Comparison of ENCODE assay signal across 9 cellular contexts in the genomic region with DNA sequence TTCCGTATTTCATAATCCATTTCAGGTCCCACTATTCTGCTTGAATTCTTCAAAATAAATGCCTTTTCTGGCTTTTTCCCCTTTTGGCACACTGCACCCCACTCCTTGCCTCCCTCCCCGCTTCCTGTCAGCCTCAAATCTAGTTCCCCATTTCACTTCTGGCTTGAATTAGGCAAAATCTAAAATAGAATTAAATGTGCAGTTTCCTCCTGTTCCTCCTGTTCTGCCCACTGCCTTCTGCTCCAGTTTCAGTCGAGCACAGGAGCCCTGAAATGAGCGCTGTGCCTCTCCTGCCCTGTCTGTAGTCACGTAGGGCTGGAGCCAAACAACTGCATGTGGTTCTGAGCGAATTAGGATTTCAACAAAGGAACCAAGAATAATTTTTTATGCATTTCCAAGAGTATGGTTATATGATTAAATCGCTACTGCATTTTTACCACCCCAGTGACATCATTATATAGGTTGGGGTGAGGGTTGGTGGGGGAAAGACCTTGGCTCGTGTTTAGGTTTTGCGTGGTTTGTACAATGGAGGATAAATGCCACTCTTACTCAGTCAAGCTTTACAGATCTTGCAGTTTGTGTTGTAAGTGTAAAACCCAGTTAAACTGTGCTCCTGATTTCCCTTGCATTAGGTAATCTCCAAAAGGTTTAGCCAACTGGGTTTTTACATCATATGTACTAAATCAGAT.
DNase-seq lines count a peak whose midpoint lies in the region; ATAC-seq, FAIRE-seq and TF ChIP-seq lines count a peak whose summit lies in the region.
"Had no signal": no experiment of that assay in that cellular context is flagged by ENCODE, and none has a peak within 500 bp of the region (broad histone marks: within the 10 kb centered on the region; RNA-seq: fewer than 3 reads in every experiment).

No MANE protein-coding gene starts in this region.

- peak; percentile 82 to 83 for DNase-seq in NOMO-1 (lab: John Stamatoyannopoulos, UW; ENCODE audit: unreplicated experiment in 2 of 2)
- peak; percentile 31 for DNase-seq in GM12878 (ENCODE audit: low read depth, low spot score)
- DNase-seq in naive thymus-derived CD8-positive, alpha-beta T cell, result peak in 1 of 10 donors; percentile 12
- DNase-seq in DMS53 (lab: John Stamatoyannopoulos, UW), result no peak
- DNase-seq in HUDEP-2 (lab: John Stamatoyannopoulos, UW; ENCODE audit: unreplicated experiment in 76 of 76), result no peak
- no peak for DNase-seq in brain microvascular endothelial cell

- H3K4me1 ChIP-seq in BLaER1 treated with 17β-estradiol and CSF1 and Interleukin-3, amounts not matched to agents 10 nM and 100 nM, result peaks cover 46 to 86% (median 62%) of the 10 kb centered on the region in 10 experiments
- H3K4me1 ChIP-seq in GM12878 (ENCODE audit: control insufficient read depth, insufficient read depth, low read length), result peaks cover 29% of the 10 kb centered on the region

- H3K4me3 Mint-ChIP-seq in naive thymus-derived CD8-positive, alpha-beta T cell, result peak overlapping the region; percentile 71 to 88 (median 84)

- H3K9me3 ChIP-seq in BLaER1 treated with 17β-estradiol and CSF1 and Interleukin-3, amounts not matched to agents 10 nM and 100 nM (replicated peaks in 1 of 11), result peaks cover 11 to 17% (median 12%) of the 10 kb centered on the region in 11 experiments
- no peaks in the 10 kb centered on the region; the same call in 2 of the 3 replicates for H3K9me3 ChIP-seq in GM12878 (replicated peaks; ENCODE audit: control insufficient read depth, insufficient read depth, low read length)

- in situ Hi-C loops in GM12878 (cut with MboI) (no loop called here), brain microvascular endothelial cell (cut with HindIII; ENCODE audit: low pct_ligation_motif_present, low sequenced_read_pairs) (no loop called here)

- peak overlapping the region; percentile 30 to 61 (median 42) for H3K4me3 ChIP-seq in BLaER1 treated with 17β-estradiol and CSF1 and Interleukin-3, amounts not matched to agents 10 nM and 100 nM
- H3K4me3 ChIP-seq in GM12878, result peak overlapping the region; percentile 2; the same call in 1 of the 2 replicates
- H3K4me3 ChIP-seq in brain microvascular endothelial cell (ENCODE audit: low read depth, low read length), result no peak overlapping the region

- RAD21 ChIA-PET in GM12878 (lab: Charles Lee; ENCODE audit: unreplicated experiment), result interaction anchor here (0.8 to 1.3 kb wide), 5 partner anchors 24 to 274 kb away, joined by 3 read pairs; no protein-coding TSS in a partner anchor

- H3K79me2 ChIP-seq in GM12878 (ENCODE audit: control insufficient read depth, insufficient read depth, low read length), result no peaks in the 10 kb centered on the region

- BruUV-seq in GM12878 (replicated peaks; lab: Mats Ljungman, UMichigan), result no TSS peak

- TF ChIP-seq EP300 in GM12878 (IDR thresholded peaks at IDR 0.05; ENCODE audit: borderline replicate concordance in 1 of 2, control insufficient read depth in 1 of 2, low read depth in 2 of 2, low read length in 2 of 2), result no peak

- SMC1A ChIA-PET in GM12878 (lab: Charles Lee; ENCODE audit: uncharacterized antibody, unreplicated experiment), result interaction anchor here (0.7 to 2.8 kb wide), 4 partner anchors 12 to 274 kb away, joined by 3 to 11 read pairs (median 3); a partner anchor contains a TSS

- H3K4me1 Mint-ChIP-seq in naive thymus-derived CD8-positive, alpha-beta T cell, result peaks cover 32 to 61% (median 60%) of the 10 kb centered on the region in 4 donors

- TF ChIP-seq POLR2A in GM12878 (IDR thresholded peaks at IDR 0.05; ENCODE audit: low read depth, low read length), result no peak

- H3K27me3 Mint-ChIP-seq in naive thymus-derived CD8-positive, alpha-beta T cell, result no peaks in the 10 kb centered on the region

- H3K27me3 ChIP-seq in BLaER1 treated with 17β-estradiol and CSF1 and Interleukin-3, amounts not matched to agents 10 nM and 100 nM, result no peaks in the 10 kb centered on the region
- H3K27me3 ChIP-seq in GM12878 (replicated peaks in 1 of 2; ENCODE audit: control insufficient read depth in 2 of 2, insufficient read depth in 2 of 2, low read length in 1 of 2) (no peaks in the 10 kb centered on the region), brain microvascular endothelial cell (replicated peaks) (no peaks in the 10 kb centered on the region)

- peak; percentile 80 for ATAC-seq in GM12878
- ATAC-seq in naive thymus-derived CD8-positive, alpha-beta T cell, result peak; percentile 46 to 64
- no peak for ATAC-seq in HG03378 (IDR thresholded peaks at IDR 0.05; ENCODE audit: unreplicated experiment)

- TF ChIP-seq CTCF in GM12878 (IDR thresholded peaks at IDR 0.05 in 2 of 3, conservative IDR thresholded peaks at IDR 0.05 in 1 of 3; ENCODE audit: control insufficient read depth in 2 of 3, extremely low read depth in 1 of 3, insufficient read depth in 1 of 3, low read depth in 3 of 3, low read length in 3 of 3), result no peak
- no peak for TF ChIP-seq CTCF in brain microvascular endothelial cell (IDR thresholded peaks at IDR 0.05; ENCODE audit: low read depth, low read length, missing control alignments)

- POLR2A ChIA-PET in GM12878 (lab: Charles Lee), result interaction anchor here (0.6 to 1.3 kb wide), 2 partner anchors 82 to 273 kb away, joined by 3 to 4 read pairs; a partner anchor contains a TSS
- POLR2A ChIA-PET in naive thymus-derived CD8-positive, alpha-beta T cell (lab: Charles Lee), result interaction anchor here (0.5 to 1.0 kb wide), 2 partner anchors 171 to 224 kb away, joined by 3 to 8 read pairs; no protein-coding TSS in a partner anchor

- peak; percentile 75 for FAIRE-seq in GM12878 (lab: Jason Lieb, UNC)
- FAIRE-seq: frontal cortex had no signal

- H3K9me3 Mint-ChIP-seq in naive thymus-derived CD8-positive, alpha-beta T cell, result no peaks in the 10 kb centered on the region

- TF ChIP-seq RAD21 in GM12878 (IDR thresholded peaks at IDR 0.05; ENCODE audit: insufficient read depth, low read depth, low read length), result no peak

- intact Hi-C loops in GM12878 (cut with micrococcal nuclease; ENCODE audit: unreplicated experiment), result no loop called here

- 20% methylated on average over 9 of the region's 9 CpGs for WGBS in GM12878 (ENCODE audit: insufficient coverage, insufficient replicate concordance, low lambda C conversion rate, missing lambda C conversion rate)

- no peaks in the 10 kb centered on the region for H4K20me1 ChIP-seq in BLaER1 treated with 17β-estradiol and CSF1 and Interleukin-3, amounts not matched to agents 10 nM and 100 nM
- H4K20me1 ChIP-seq in GM12878 (ENCODE audit: control insufficient read depth, insufficient read depth), result no peaks in the 10 kb centered on the region

- CTCF ChIA-PET in GM12878 (lab: Yijun Ruan, JAX), result interaction anchor here (0.8 to 2.7 kb wide), 5 partner anchors 11 to 314 kb away, joined by 3 to 7 read pairs (median 4); no protein-coding TSS in a partner anchor

- H3K4me2 ChIP-seq in BLaER1 treated with 17β-estradiol and CSF1 and Interleukin-3, amounts not matched to agents 10 nM and 100 nM, result peak overlapping the region; percentile 86 to 98 (median 92)
- peak overlapping the region; percentile 70 for H3K4me2 ChIP-seq in GM12878 (ENCODE audit: control insufficient read depth, insufficient read depth)

- H2AFZ ChIP-seq in GM12878 (ENCODE audit: control insufficient read depth, low read depth, low read length), result peak overlapping the region; percentile 35

- peak overlapping the region; percentile 89 to 97 (median 95) for H3K27ac Mint-ChIP-seq in naive thymus-derived CD8-positive, alpha-beta T cell

- peaks cover 30 to 72% (median 53%) of the 10 kb centered on the region in 11 experiments for H3K36me3 ChIP-seq in BLaER1 treated with 17β-estradiol and CSF1 and Interleukin-3, amounts not matched to agents 10 nM and 100 nM
- H3K36me3 ChIP-seq in GM12878 (ENCODE audit: control insufficient read depth in 2 of 2, insufficient read depth in 2 of 2, low read length in 1 of 2) (peaks cover 5 to 6% of the 10 kb centered on the region in 2 experiments), brain microvascular endothelial cell (replicated peaks) (peaks cover 30% of the 10 kb centered on the region)

- peaks cover 8 to 50% (median 29%) of the 10 kb centered on the region in 3 donors for H3K36me3 Mint-ChIP-seq in naive thymus-derived CD8-positive, alpha-beta T cell

- peak overlapping the region; percentile 67 to 85 (median 77) for H3K27ac ChIP-seq in BLaER1 treated with 17β-estradiol and CSF1 and Interleukin-3, amounts not matched to agents 10 nM and 100 nM
- peak overlapping the region; percentile 68 for H3K27ac ChIP-seq in GM12878 (ENCODE audit: control insufficient read depth, insufficient read depth)
- H3K27ac ChIP-seq in brain microvascular endothelial cell, result no peak overlapping the region

- H3K9ac ChIP-seq in BLaER1 treated with 17β-estradiol and CSF1 and Interleukin-3, amounts not matched to agents 10 nM and 100 nM, result peak overlapping the region; percentile 56 to 78 (median 66)
- no peak overlapping the region for H3K9ac ChIP-seq in GM12878 (ENCODE audit: control insufficient read depth, insufficient read depth, low read length)

TF ChIP-seq in GM12878, 131 proteins besides CTCF, POLR2A, EP300 and RAD21:
- peak; percentile 38 to 61; a peak in 2 of 4 replicates for TF ChIP-seq IKZF2 (IDR thresholded peaks at IDR 0.05)
- TF ChIP-seq EED (IDR thresholded peaks at IDR 0.05; ENCODE audit: low read depth), result 0 out of 2 replicates have a peak, but pooled peaks have one; percentile 20
- no peak for TF ChIP-seq CHD1 (IDR thresholded peaks at IDR 0.05; ENCODE audit: low read depth, low read length)
- TF ChIP-seq NRF1 (conservative IDR thresholded peaks at IDR 0.05; ENCODE audit: low read depth, low read length), result no peak
- peak in 1 of 2 experiments; percentile 35; a peak in 1 of 4 replicates for TF ChIP-seq ETV6 (conservative IDR thresholded peaks at IDR 0.05 in 1 of 2, IDR thresholded peaks at IDR 0.05 in 1 of 2; ENCODE audit: borderline replicate concordance in 1 of 2, low read depth in 1 of 2)
- peak; percentile 31 for TF ChIP-seq SPI1 (IDR thresholded peaks at IDR 0.05; ENCODE audit: borderline replicate concordance, insufficient read depth, low read depth, low read length)
- TF ChIP-seq ATF7 (IDR thresholded peaks at IDR 0.05; ENCODE audit: low read depth), result peak; percentile 74
- peak; percentile 47; the same call in 1 of the 2 replicates for TF ChIP-seq IKZF1 (conservative IDR thresholded peaks at IDR 0.05)

Comparison
In these comparisons a context has a peak if more than half of its experiments do, and no peak if none do; other contexts are left out.
1. DNase-seq: peak in NOMO-1 (2 of 2) and GM12878 (single experiment); none in DMS53 (single experiment), HUDEP-2 (0 of 76) and brain microvascular endothelial cell (single experiment).